Comparison of ENCODE assay signal across 12 cellular contexts in genomic region chr2:127661949-127662510, GRCh38. TPM values are rescaled to one million over a fixed set of nuclear protein-coding genes. Genes with fewer than 3 reads are reported as not detected.
DNase-seq lines count a peak whose midpoint lies in the region; ATAC-seq, FAIRE-seq and TF ChIP-seq lines count a peak whose summit lies in the region.
"Had no signal": no experiment of that assay in that cellular context is flagged by ENCODE, and none has a peak within 500 bp of the region (broad histone marks: within the 10 kb centered on the region; RNA-seq: fewer than 3 reads in every experiment).

No MANE protein-coding gene starts in this region.

- H2AFZ ChIP-seq in HepG2 (ENCODE audit: low read length): no peak overlapping the region
- H2AFZ ChIP-seq in PC-9: no peak overlapping the region

- ATAC-seq in esophagus mucosa (peak; percentile 44), HepG2 (peak; percentile 6; the same call in 1 of the 3 replicates)

- TF ChIP-seq CTCF in NB4 (IDR thresholded peaks at IDR 0.05; ENCODE audit: low read depth, low read length): no peak
- no peak for TF ChIP-seq CTCF in HepG2 (CRISPR knock-in tag; IDR thresholded peaks at IDR 0.05)
- TF ChIP-seq CTCF in PC-9 (conservative IDR thresholded peaks at IDR 0.05): no peak

- DNase-seq in NB4 (ENCODE audit: low read depth): peak; percentile 36
- DNase-seq in HepG2 (ENCODE audit: low spot score): no peak
- no peak for DNase-seq in PC-9
- no peak for DNase-seq in superior temporal gyrus (ENCODE audit: extremely low spot score)
- no peak for DNase-seq in stimulated activated CD4-positive, alpha-beta T cell treated with anti-CD3 and anti-CD28 coated beads, Interleukin-4, amount 100 ng/mL, for 1 hour
- no peak for DNase-seq in ureter (ENCODE audit: low spot score)
- DNase-seq: CD4-positive, CD25-positive, alpha-beta regulatory T cell; NCI-H2081 had no signal

- intact Hi-C loops in HepG2 (cut with micrococcal nuclease; ENCODE audit: unreplicated experiment) (no loop called here), PC-9 (cut with micrococcal nuclease; ENCODE audit: unreplicated experiment) (no loop called here)

- H3K9me3 ChIP-seq in HepG2 (ENCODE audit: low read length) (no peaks in the 10 kb centered on the region), stomach smooth muscle (ENCODE audit: control insufficient read depth in 2 of 2, low read length in 2 of 2) (no peaks in the 10 kb centered on the region), PC-9 (ENCODE audit: insufficient read depth, low read depth) (peaks cover 5% of the 10 kb centered on the region; the same call in 1 of the 2 replicates)

- TF ChIP-seq EP300 in HepG2 (IDR thresholded peaks at IDR 0.05; ENCODE audit: low read depth in 2 of 2, low read length in 2 of 2) (no peak), HepG2 (CRISPR knock-in tag; IDR thresholded peaks at IDR 0.05; ENCODE audit: borderline replicate concordance) (no peak)

- H4K20me1 ChIP-seq in HepG2 (ENCODE audit: insufficient read depth, low read length) (no peaks in the 10 kb centered on the region), PC-9 (ENCODE audit: insufficient read depth) (no peaks in the 10 kb centered on the region)

- H3K9ac ChIP-seq in HepG2 (ENCODE audit: insufficient read depth, low read depth, low read length) (no peak overlapping the region), stomach smooth muscle (ENCODE audit: low read length in 2 of 2) (peak overlapping the region in 1 of 2 donors; percentile 51)

- in situ Hi-C loops in HepG2 (cut with HindIII; ENCODE audit: extremely low pct_ligation_motif_present, low pct_unique_long_range_greater_than_20kb): no loop called here

- H3F3A ChIP-seq in PC-9 (ENCODE audit: insufficient read depth, low read depth): no peaks in the 10 kb centered on the region

- TF ChIP-seq RAD21 in HepG2 (CRISPR knock-in tag; IDR thresholded peaks at IDR 0.05): no peak

- H3K4me3 ChIP-seq in NB4 (ENCODE audit: low read depth, low read length): no peak overlapping the region
- no peak overlapping the region for H3K4me3 ChIP-seq in HepG2 (replicated peaks in 1 of 3; ENCODE audit: insufficient read depth in 1 of 3, low read depth in 2 of 3, low read length in 3 of 3)
- H3K4me3 ChIP-seq in stomach smooth muscle (ENCODE audit: low read length in 2 of 2): peak overlapping the region in 1 of 2 donors; percentile 49
- H3K4me3 ChIP-seq in PC-9: no peak overlapping the region

- no TSS peak for BruUV-seq in HepG2 (replicated peaks; lab: Mats Ljungman, UMichigan)
- no TSS peak for BruUV-seq in PC-9 (replicated peaks; lab: Mats Ljungman, UMichigan)

- H3K27ac ChIP-seq in HepG2 (ENCODE audit: extremely low read length, insufficient read depth, low read length) (no peak overlapping the region), stomach smooth muscle (ENCODE audit: low read length) (peak overlapping the region; percentile 100), PC-9 (no peak overlapping the region)

- no peak for TF ChIP-seq POLR2A in NB4 (IDR thresholded peaks at IDR 0.05; ENCODE audit: extremely low read depth, insufficient read length)
- TF ChIP-seq POLR2A in HepG2 (IDR thresholded peaks at IDR 0.05; ENCODE audit: insufficient read depth in 1 of 2, low read depth in 2 of 2, low read length in 2 of 2): no peak

- H3K27me3 ChIP-seq in HepG2 (ENCODE audit: control insufficient read depth in 1 of 2, insufficient read depth in 2 of 2, low read length in 2 of 2): peaks cover 2 to 61% of the 10 kb centered on the region in 2 experiments; a peak in 4 of 5 replicates
- no peaks in the 10 kb centered on the region for H3K27me3 ChIP-seq in stomach smooth muscle (ENCODE audit: control insufficient read depth in 1 of 2, insufficient read depth in 2 of 2, low read length in 2 of 2)
- peaks cover 27% of the 10 kb centered on the region for H3K27me3 ChIP-seq in PC-9 (ENCODE audit: insufficient read depth, low read depth)

- H3K36me3 ChIP-seq in HepG2 (replicated peaks in 1 of 2; ENCODE audit: control insufficient read depth in 1 of 2, insufficient read depth in 2 of 2, low read length in 2 of 2) (no peaks in the 10 kb centered on the region), stomach smooth muscle (ENCODE audit: control insufficient read depth in 2 of 2, insufficient read depth in 2 of 2, low read length in 2 of 2) (peaks cover 0 to under 1% of the 10 kb centered on the region in 2 donors), PC-9 (ENCODE audit: low read depth) (no peaks in the 10 kb centered on the region)

- CTCF ChIA-PET in HepG2 (lab: Yijun Ruan, JAX; ENCODE audit: low intra/inter-chr PET ratio, low total read pairs): no interaction called here
- CTCF ChIA-PET in PC-9 (lab: Charles Lee): no interaction called here

- 6% methylated on average over 8 of the region's 9 CpGs for WGBS in HepG2 (ENCODE audit: low lambda C conversion rate)

- no peak for FAIRE-seq in HepG2 (lab: Jason Lieb, UNC)

- H3K4me2 ChIP-seq in HepG2 (ENCODE audit: low read depth, low read length) (peak overlapping the region; percentile 17; the same call in 1 of the 2 replicates), PC-9 (no peak overlapping the region)

- no peaks in the 10 kb centered on the region for H3K9me2 ChIP-seq in PC-9 (ENCODE audit: insufficient read depth)

- POLR2A ChIA-PET in HepG2 (lab: Yijun Ruan, JAX): no interaction called here
- POLR2A ChIA-PET in PC-9 (lab: Charles Lee; ENCODE audit: unreplicated experiment): no interaction called here

- H3K79me2 ChIP-seq in HepG2 (ENCODE audit: insufficient read depth, low read length) (no peaks in the 10 kb centered on the region), PC-9 (ENCODE audit: low read depth) (no peaks in the 10 kb centered on the region)

- H3K4me1 ChIP-seq in HepG2 (ENCODE audit: insufficient read depth, low read length) (peaks cover 14% of the 10 kb centered on the region), stomach smooth muscle (ENCODE audit: control insufficient read depth, insufficient read depth, low read length) (peaks cover 92% of the 10 kb centered on the region), PC-9 (replicated peaks; ENCODE audit: insufficient read depth) (no peaks in the 10 kb centered on the region)

RNA-seq across cellular contexts. Expression of gene LIMS2, which starts 13.3 kb away (rescaled TPM):
- total RNA-seq in esophagus mucosa: 6.0 TPM
- 0.90 and 1.0 TPM in 2 replicates for total RNA-seq in HepG2 (2016; rRNA removed; fragmentation: Illumina TruSeq; extraction: Trizol)
- total RNA-seq in HepG2 (2016; cell fraction: cytosol; rRNA removed; fragmentation: Illumina TruSeq; extraction: Trizol; ENCODE audit: low read depth): 1.9 and 3.6 TPM in 2 replicates
- total RNA-seq in HepG2 (2016; cell fraction: insoluble cytoplasmic fraction; rRNA removed; fragmentation: Illumina TruSeq; extraction: Trizol): 0.85 and 1.2 TPM in 2 replicates
- total RNA-seq in HepG2 (2016; cell fraction: membrane; rRNA removed; fragmentation: Illumina TruSeq; extraction: Trizol): 2.6 and 3.9 TPM in 2 replicates
- total RNA-seq in HepG2 (2016; cell fraction: nucleus; rRNA removed; fragmentation: Illumina TruSeq; extraction: Trizol): 0.56 and 0.81 TPM in 2 replicates
- 1.9 and 2.0 TPM in 2 replicates for polyA plus RNA-seq in HepG2 (2011; rRNA removed)
- polyA plus RNA-seq in HepG2 (2011; cell fraction: cytosol; rRNA removed): 2.1 and 3.1 TPM in 2 replicates
- 2.0 and 2.2 TPM in 2 replicates for polyA plus RNA-seq in HepG2 (2011; cell fraction: nucleus; rRNA removed)
- 2.1 and 3.9 TPM in 2 replicates for polyA plus RNA-seq in HepG2 (2012)
- polyA plus RNA-seq in HepG2 (2016; cell fraction: cytosol; fragmentation: Illumina TruSeq; extraction: Trizol; ENCODE audit: low read depth): 8.9 and 10.7 TPM in 2 replicates
- polyA plus RNA-seq in HepG2 (2016; cell fraction: insoluble cytoplasmic fraction; fragmentation: Illumina TruSeq; extraction: Trizol; ENCODE audit: low read depth): 2.4 and 3.4 TPM in 2 replicates
- polyA plus RNA-seq in HepG2 (2016; cell fraction: membrane; fragmentation: Illumina TruSeq; extraction: Trizol; ENCODE audit: low read depth): 8.6 and 9.2 TPM in 2 replicates
- polyA plus RNA-seq in HepG2 (2016; cell fraction: nucleus; fragmentation: Illumina TruSeq; extraction: Trizol; ENCODE audit: insufficient read depth, low read depth): 1.5 TPM in 2 replicates
- 0.07 and 4.5 TPM in 2 replicates for polyA minus RNA-seq in HepG2 (2011; rRNA and poly(A)+ RNA removed; ENCODE audit: low replicate concordance)
- polyA minus RNA-seq in HepG2 (2011; cell fraction: cytosol; rRNA and poly(A)+ RNA removed): 1.2 and 1.9 TPM in 2 replicates
- 1.2 and 1.6 TPM in 2 replicates for polyA minus RNA-seq in HepG2 (2011; cell fraction: nucleus; rRNA and poly(A)+ RNA removed)
- total RNA-seq in PC-9 (2021): 1.4 and 2.5 TPM in 2 replicates
- 112 TPM for total RNA-seq in ureter

RNA-seq across cellular contexts. Expression of gene GPR17, which starts 16.1 kb away (rescaled TPM):
- not detected for total RNA-seq in esophagus mucosa
- not detected in 2 replicates for total RNA-seq in HepG2 (2016; rRNA removed; fragmentation: Illumina TruSeq; extraction: Trizol)
- total RNA-seq in HepG2 (2016; cell fraction: cytosol; rRNA removed; fragmentation: Illumina TruSeq; extraction: Trizol; ENCODE audit: low read depth): not detected in 2 replicates
- total RNA-seq in HepG2 (2016; cell fraction: insoluble cytoplasmic fraction; rRNA removed; fragmentation: Illumina TruSeq; extraction: Trizol): not detected in 2 replicates
- total RNA-seq in HepG2 (2016; cell fraction: membrane; rRNA removed; fragmentation: Illumina TruSeq; extraction: Trizol): not detected in 2 replicates
- not detected in 2 replicates for total RNA-seq in HepG2 (2016; cell fraction: nucleus; rRNA removed; fragmentation: Illumina TruSeq; extraction: Trizol)
- not detected in 2 replicates for polyA plus RNA-seq in HepG2 (2011; rRNA removed)
- not detected in 2 replicates for polyA plus RNA-seq in HepG2 (2011; cell fraction: cytosol; rRNA removed)
- polyA plus RNA-seq in HepG2 (2011; cell fraction: nucleus; rRNA removed): not detected in 2 replicates
- not detected in 2 replicates for polyA plus RNA-seq in HepG2 (2012)
- not detected in 2 replicates for polyA plus RNA-seq in HepG2 (2016; cell fraction: cytosol; fragmentation: Illumina TruSeq; extraction: Trizol; ENCODE audit: low read depth)
- polyA plus RNA-seq in HepG2 (2016; cell fraction: insoluble cytoplasmic fraction; fragmentation: Illumina TruSeq; extraction: Trizol; ENCODE audit: low read depth): not detected in 2 replicates
- polyA plus RNA-seq in HepG2 (2016; cell fraction: membrane; fragmentation: Illumina TruSeq; extraction: Trizol; ENCODE audit: low read depth): not detected in 2 replicates
- polyA plus RNA-seq in HepG2 (2016; cell fraction: nucleus; fragmentation: Illumina TruSeq; extraction: Trizol; ENCODE audit: insufficient read depth, low read depth): not detected in 2 replicates
- polyA minus RNA-seq in HepG2 (2011; rRNA and poly(A)+ RNA removed; ENCODE audit: low replicate concordance): 0.08 TPM in 1 of 2 replicates, not detected in the other
- polyA minus RNA-seq in HepG2 (2011; cell fraction: cytosol; rRNA and poly(A)+ RNA removed): not detected in 2 replicates
- polyA minus RNA-seq in HepG2 (2011; cell fraction: nucleus; rRNA and poly(A)+ RNA removed): not detected in 2 replicates
- not detected in 2 replicates for total RNA-seq in PC-9 (2021)
- total RNA-seq in ureter: not detected
- total RNA-seq: CD4-positive, CD25-positive, alpha-beta regulatory T cell; fibroblast of lung; LHCN-M2 had no signal
- polyA plus RNA-seq: CD4-positive, CD25-positive, alpha-beta regulatory T cell; fibroblast of lung had no signal

RNA-seq across cellular contexts. Expression of gene SFT2D3, which starts 39.3 kb away (rescaled TPM):
- total RNA-seq in esophagus mucosa: 3.6 TPM
- total RNA-seq in HepG2 (2016; rRNA removed; fragmentation: Illumina TruSeq; extraction: Trizol): 4.6 and 9.4 TPM in 2 replicates
- total RNA-seq in HepG2 (2016; cell fraction: cytosol; rRNA removed; fragmentation: Illumina TruSeq; extraction: Trizol; ENCODE audit: low read depth): 1.4 and 1.5 TPM in 2 replicates
- 5.2 and 9.2 TPM in 2 replicates for total RNA-seq in HepG2 (2016; cell fraction: insoluble cytoplasmic fraction; rRNA removed; fragmentation: Illumina TruSeq; extraction: Trizol)
- total RNA-seq in HepG2 (2016; cell fraction: membrane; rRNA removed; fragmentation: Illumina TruSeq; extraction: Trizol): 4.6 and 5.1 TPM in 2 replicates
- 10.3 and 11.4 TPM in 2 replicates for total RNA-seq in HepG2 (2016; cell fraction: nucleus; rRNA removed; fragmentation: Illumina TruSeq; extraction: Trizol)
- 8.3 and 8.7 TPM in 2 replicates for polyA plus RNA-seq in HepG2 (2011; rRNA removed)
- 6.8 and 9.4 TPM in 2 replicates for polyA plus RNA-seq in HepG2 (2011; cell fraction: cytosol; rRNA removed)
- polyA plus RNA-seq in HepG2 (2011; cell fraction: nucleus; rRNA removed): 3.7 and 4.4 TPM in 2 replicates
- polyA plus RNA-seq in HepG2 (2012): not detected in 2 replicates
- polyA plus RNA-seq in HepG2 (2016; cell fraction: cytosol; fragmentation: Illumina TruSeq; extraction: Trizol; ENCODE audit: low read depth): 1.3 and 1.4 TPM in 2 replicates
- 5.4 and 7.0 TPM in 2 replicates for polyA plus RNA-seq in HepG2 (2016; cell fraction: insoluble cytoplasmic fraction; fragmentation: Illumina TruSeq; extraction: Trizol; ENCODE audit: low read depth)
- 3.0 and 4.0 TPM in 2 replicates for polyA plus RNA-seq in HepG2 (2016; cell fraction: membrane; fragmentation: Illumina TruSeq; extraction: Trizol; ENCODE audit: low read depth)
- 13.6 and 14.0 TPM in 2 replicates for polyA plus RNA-seq in HepG2 (2016; cell fraction: nucleus; fragmentation: Illumina TruSeq; extraction: Trizol; ENCODE audit: insufficient read depth, low read depth)
- 2.4 and 7.5 TPM in 2 replicates for polyA minus RNA-seq in HepG2 (2011; rRNA and poly(A)+ RNA removed; ENCODE audit: low replicate concordance)
- polyA minus RNA-seq in HepG2 (2011; cell fraction: cytosol; rRNA and poly(A)+ RNA removed): 6.5 and 7.2 TPM in 2 replicates
- 16.4 and 17.5 TPM in 2 replicates for polyA minus RNA-seq in HepG2 (2011; cell fraction: nucleus; rRNA and poly(A)+ RNA removed)
- total RNA-seq in PC-9 (2021): 7.3 and 8.4 TPM in 2 replicates
- total RNA-seq in ureter: 7.3 TPM

Comparison
In these comparisons a context has a peak if more than half of its experiments do, and no peak if none do; other contexts are left out.
1. RNA of gene LIMS2, which starts 13.3 kb away (total RNA-seq): 112 TPM in ureter (single experiment); 6.0 TPM in esophagus mucosa (single experiment), 1.4 to 2.5 TPM in PC-9 and 0.56 to 3.9 TPM in HepG2; every median in the first group is over 10 times any median in the second.